Comparison of ENCODE assay signal across 16 cellular contexts in the genomic region with DNA sequence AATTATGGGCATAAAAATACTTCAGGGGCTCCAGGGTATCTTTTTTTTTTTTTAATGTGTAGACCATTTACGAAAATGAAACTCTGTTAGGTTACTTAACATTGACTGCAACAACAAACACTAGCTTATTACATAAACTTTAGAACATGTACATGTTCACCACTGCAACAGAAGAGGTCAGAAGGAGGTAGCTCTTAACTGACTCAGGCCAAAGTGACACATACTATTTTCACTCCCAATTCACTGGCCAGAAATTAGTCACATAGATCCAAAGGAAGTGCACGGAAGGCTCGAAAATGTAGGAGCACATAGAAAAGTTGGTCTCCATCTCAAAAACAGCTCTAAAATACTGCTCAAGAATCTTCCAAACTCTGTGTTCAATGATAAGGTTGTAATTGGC.
DNase-seq lines count a peak whose midpoint lies in the region; ATAC-seq and TF ChIP-seq lines count a peak whose summit lies in the region.
"Had no signal": no experiment of that assay in that cellular context is flagged by ENCODE, and none has a peak within 500 bp of the region (broad histone marks: within the 10 kb centered on the region; RNA-seq: fewer than 3 reads in every experiment).

No MANE protein-coding gene starts in this region.

- intact Hi-C loops in MCF 10A (cut with micrococcal nuclease) (loop anchor here (10.0 kb wide), 1 partner anchor 212 kb away; no protein-coding TSS in a partner anchor), breast epithelium (cut with DNase I; ENCODE audit: low total_unique reads) (no loop called here), psoas muscle (cut with DNase I) (loop anchor here (10.0 kb wide), 2 partner anchors 258 to 398 kb away; no protein-coding TSS in a partner anchor)

- H3K4me3 ChIP-seq in breast epithelium (no peak overlapping the region), adipocyte (ENCODE audit: low read length) (peak overlapping the region; percentile 1), foreskin fibroblast (ENCODE audit: low read depth in 1 of 2, low read length in 2 of 2) (no peak overlapping the region), skeletal muscle satellite cell (ENCODE audit: low read length) (peak overlapping the region; percentile 40), psoas muscle (no peak overlapping the region)
- H3K4me3 ChIP-seq: esophagus squamous epithelium, upper lobe of right lung had no signal

- H3K9me3 ChIP-seq in breast epithelium (no peaks in the 10 kb centered on the region), adipocyte (ENCODE audit: control insufficient read depth, low read length) (no peaks in the 10 kb centered on the region), skeletal muscle satellite cell (replicated peaks; ENCODE audit: low read length) (no peaks in the 10 kb centered on the region), psoas muscle (no peaks in the 10 kb centered on the region)
- H3K9me3 ChIP-seq: esophagus squamous epithelium, upper lobe of right lung had no signal

- no peak for ATAC-seq in psoas muscle
- ATAC-seq: natural killer cell treated with Interleukin-12 subunit alpha and Interleukin-12 subunit beta and Interleukin-15 and Interleukin-18, amount 100 ng/mL, for 72 hours; upper lobe of right lung had no signal

- H3K27me3 ChIP-seq in breast epithelium (no peaks in the 10 kb centered on the region), adipocyte (replicated peaks; ENCODE audit: control insufficient read depth, insufficient read depth, low read length) (no peaks in the 10 kb centered on the region), skeletal muscle satellite cell (ENCODE audit: control insufficient read depth, insufficient read depth, low read length) (no peaks in the 10 kb centered on the region), psoas muscle (ENCODE audit: insufficient read depth in 3 of 3, low read length in 2 of 3) (no peaks in the 10 kb centered on the region)
- H3K27me3 ChIP-seq: esophagus squamous epithelium, upper lobe of right lung had no signal

- H3K4me3 Mint-ChIP-seq in MCF 10A (ENCODE audit: unreplicated experiment) = no peak overlapping the region
- H3K4me3 Mint-ChIP-seq: natural killer cell treated with Interleukin-12 subunit alpha and Interleukin-12 subunit beta and Interleukin-15 and Interleukin-18, amount 100 ng/mL, for 72 hours had no signal

- CTCF ChIA-PET in MCF 10A (lab: Yijun Ruan, JAX) = interaction anchor here (0.7 to 1.0 kb wide), 4 partner anchors 9 to 835 kb away, joined by 3 to 4 read pairs (median 3); no protein-coding TSS in a partner anchor

- H3K36me3 Mint-ChIP-seq in MCF 10A (ENCODE audit: insufficient read depth, unreplicated experiment) = no peaks in the 10 kb centered on the region

- no peak overlapping the region for H3K27ac Mint-ChIP-seq in MCF 10A (ENCODE audit: low read depth, unreplicated experiment)

- POLR2A ChIA-PET in MCF 10A (lab: Yijun Ruan, JAX) = interaction anchor here (0.7 kb wide), 1 partner anchor 226 kb away, joined by 3 read pairs; no protein-coding TSS in a partner anchor

- no peaks in the 10 kb centered on the region for H3K9me3 Mint-ChIP-seq in MCF 10A (ENCODE audit: unreplicated experiment)
- H3K9me3 Mint-ChIP-seq: natural killer cell treated with Interleukin-12 subunit alpha and Interleukin-12 subunit beta and Interleukin-15 and Interleukin-18, amount 100 ng/mL, for 72 hours had no signal

- peaks cover 6% of the 10 kb centered on the region for H3K4me1 Mint-ChIP-seq in MCF 10A (ENCODE audit: insufficient read depth, unreplicated experiment)

- H3K36me3 ChIP-seq in breast epithelium (no peaks in the 10 kb centered on the region), adipocyte (ENCODE audit: control insufficient read depth, insufficient read depth, low read length, severe bottlenecking) (no peaks in the 10 kb centered on the region), skeletal muscle satellite cell (ENCODE audit: insufficient read depth, low read length) (no peaks in the 10 kb centered on the region), psoas muscle (ENCODE audit: insufficient read depth in 1 of 2, low read depth in 1 of 2) (no peaks in the 10 kb centered on the region)
- H3K36me3 ChIP-seq: esophagus squamous epithelium, upper lobe of right lung had no signal

- H3K9ac ChIP-seq in adipocyte (ENCODE audit: low read length) (peak overlapping the region; percentile 29), skeletal muscle satellite cell (ENCODE audit: low read depth, low read length) (no peak overlapping the region)
- H3K9ac ChIP-seq: KMS-11 had no signal

- DNase-seq in MCF 10A (ENCODE audit: unreplicated experiment) (peak; percentile 51), breast epithelium (ENCODE audit: low spot score in 2 of 2) (no peak), adipocyte (ENCODE audit: low read depth) (peak; percentile 58), foreskin fibroblast (peak; percentile 82 to 87), psoas muscle (no peak), DMS 273 (lab: John Stamatoyannopoulos, UW; ENCODE audit: unreplicated experiment) (no peak), NCI-H2171 (lab: John Stamatoyannopoulos, UW) (no peak)
- DNase-seq: esophagus squamous epithelium; islet precursor cell; NCI-H2081; stimulated activated CD4-positive, alpha-beta T cell treated with anti-CD3 and anti-CD28 coated beads, Interleukin-12 subunit alpha, Interleukin-12 subunit beta, amount 100 ng/mL, for 4 hours; upper lobe of right lung had no signal

- no TSS peak for BruUV-seq in MCF 10A (replicated peaks; lab: Mats Ljungman, UMichigan)

- TF ChIP-seq CTCF in MCF 10A (IDR thresholded peaks at IDR 0.05; ENCODE audit: unreplicated experiment) = no peak
- no peak for TF ChIP-seq CTCF in breast epithelium (IDR thresholded peaks at IDR 0.05)
- no peak for TF ChIP-seq CTCF in foreskin fibroblast (IDR thresholded peaks at IDR 0.05; ENCODE audit: low read depth, low read length)
- TF ChIP-seq CTCF in psoas muscle (IDR thresholded peaks at IDR 0.05) = no peak

- no peak for TF ChIP-seq POLR2A in breast epithelium (IDR thresholded peaks at IDR 0.05)

- no peaks in the 10 kb centered on the region for H3K4me1 ChIP-seq in breast epithelium
- peaks cover 48% of the 10 kb centered on the region for H3K4me1 ChIP-seq in adipocyte (ENCODE audit: control insufficient read depth, insufficient read depth, low read length)
- H3K4me1 ChIP-seq in skeletal muscle satellite cell (ENCODE audit: control insufficient read depth, insufficient read depth, low read length) = peaks cover 30% of the 10 kb centered on the region
- no peaks in the 10 kb centered on the region for H3K4me1 ChIP-seq in psoas muscle
- H3K4me1 ChIP-seq: upper lobe of right lung had no signal

- H3K27ac ChIP-seq in breast epithelium (no peak overlapping the region), psoas muscle (no peak overlapping the region)
- H3K27ac ChIP-seq: 22Rv1, esophagus squamous epithelium, KMS-11, upper lobe of right lung had no signal

- WGBS in psoas muscle, 3 donors = 58 to 74% (median 60%) methylated on average over 3 of the region's 3 CpGs

- peak overlapping the region; percentile 42 for H3K4me2 ChIP-seq in skeletal muscle satellite cell (ENCODE audit: low read length)
- H3K4me2 ChIP-seq: KMS-11 had no signal

- H3K27me3 Mint-ChIP-seq in MCF 10A (ENCODE audit: insufficient read depth, unreplicated experiment) = no peaks in the 10 kb centered on the region
- H3K27me3 Mint-ChIP-seq: natural killer cell treated with Interleukin-12 subunit alpha and Interleukin-12 subunit beta and Interleukin-15 and Interleukin-18, amount 100 ng/mL, for 72 hours had no signal

Comparison
In these comparisons a context has a peak if more than half of its experiments do, and no peak if none do; other contexts are left out.
1. DNase-seq: peak in MCF 10A (single experiment), adipocyte (single experiment) and foreskin fibroblast (2 of 2); none in breast epithelium (0 of 2), psoas muscle (0 of 2), DMS 273 (single experiment) and NCI-H2171 (single experiment).
2. H3K4me3 ChIP-seq: peak in adipocyte (single experiment) and skeletal muscle satellite cell (single experiment); none in breast epithelium (0 of 3), foreskin fibroblast (0 of 2) and psoas muscle (single experiment).